In the genomic region with DNA sequence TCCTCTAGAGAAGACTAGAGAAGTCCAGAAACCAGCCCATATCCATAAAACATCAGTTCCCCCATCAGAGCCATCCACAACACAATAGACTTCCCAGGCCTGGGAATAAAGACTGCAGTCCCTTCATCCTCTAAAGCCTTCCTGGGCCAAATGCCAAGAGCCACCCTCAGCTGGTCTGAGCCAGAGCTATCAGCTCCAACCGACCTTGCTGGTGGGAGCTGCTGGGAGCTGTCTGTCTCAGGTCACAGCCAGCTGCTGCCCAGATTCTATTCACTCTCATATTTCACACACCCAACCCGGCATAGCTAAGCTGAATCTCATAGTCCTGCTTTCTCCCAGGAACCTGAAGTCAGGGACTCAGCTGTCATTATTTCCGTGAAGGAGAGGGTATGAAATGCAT, we compare ENCODE assay signal across 10 cellular contexts. TPM values are rescaled to one million over a fixed set of nuclear protein-coding genes. Genes with fewer than 3 reads are reported as not detected.
DNase-seq lines count a peak whose midpoint lies in the region; ATAC-seq and TF ChIP-seq lines count a peak whose summit lies in the region.
"Had no signal": no experiment of that assay in that cellular context is flagged by ENCODE, and none has a peak within 500 bp of the region (broad histone marks: within the 10 kb centered on the region; RNA-seq: fewer than 3 reads in every experiment).

No MANE protein-coding gene starts in this region.

- H3K27ac ChIP-seq in psoas muscle (peak overlapping the region; percentile 84), left lung (no peak overlapping the region)

- WGBS in psoas muscle, 3 donors, result 15 to 20% (median 18%) methylated on average over 3 of the region's 3 CpGs

- ATAC-seq in psoas muscle, result peak; percentile 88 to 96 (median 91)
- ATAC-seq in stimulated activated naive CD8-positive, alpha-beta T cell treated with anti-CD3 and anti-CD28 coated beads, Interleukin-15, Interleukin-2, amounts not matched to agents 100 U/mL and 50 U/mL, for 24 hours, result no peak
- ATAC-seq in left lung, result no peak
- ATAC-seq in GM21515 (IDR thresholded peaks at IDR 0.05; ENCODE audit: unreplicated experiment), result no peak
- no peak for ATAC-seq in HG03442 (IDR thresholded peaks at IDR 0.05; ENCODE audit: unreplicated experiment)

- H3K9me3 ChIP-seq in HAP-1 (no peaks in the 10 kb centered on the region), psoas muscle (no peaks in the 10 kb centered on the region), left lung (no peaks in the 10 kb centered on the region)

- no peak for TF ChIP-seq CTCF in fibroblast of pulmonary artery (IDR thresholded peaks at IDR 0.05; ENCODE audit: low read length, missing control alignments)
- TF ChIP-seq CTCF in psoas muscle (IDR thresholded peaks at IDR 0.05), result no peak
- no peak for TF ChIP-seq CTCF in left lung (IDR thresholded peaks at IDR 0.05)

- peaks cover 9% of the 10 kb centered on the region for H3K4me1 ChIP-seq in HAP-1
- H3K4me1 ChIP-seq in psoas muscle, result peaks cover 20% of the 10 kb centered on the region
- H3K4me1 ChIP-seq in left lung, result no peaks in the 10 kb centered on the region

- H3K36me3 ChIP-seq in HAP-1 (replicated peaks) (no peaks in the 10 kb centered on the region), psoas muscle (ENCODE audit: insufficient read depth in 1 of 2, low read depth in 1 of 2) (no peaks in the 10 kb centered on the region), left lung (no peaks in the 10 kb centered on the region)

- intact Hi-C loops in psoas muscle (cut with DNase I) (no loop called here), left lung (cut with DNase I) (no loop called here)

- in situ Hi-C loops in HAP-1 (cut with MboI; ENCODE audit: low sequenced_read_pairs), result no loop called here

- no peak overlapping the region for H3K4me3 ChIP-seq in HAP-1
- no peak overlapping the region for H3K4me3 ChIP-seq in fibroblast of pulmonary artery (replicated peaks; ENCODE audit: low read depth, low read length)
- peak overlapping the region; percentile 37 for H3K4me3 ChIP-seq in psoas muscle
- H3K4me3 ChIP-seq in left lung, result no peak overlapping the region

- DNase-seq in HAP-1 (ENCODE audit: low spot score in 2 of 2) (peak; percentile 77 to 93), NCI-H524 treated with DMSO at 0.1 percent for 48 hours (lab: John Stamatoyannopoulos, UW) (peak; percentile 86), fibroblast of pulmonary artery (ENCODE audit: low read depth) (peak; percentile 73), psoas muscle (peak; percentile 43 to 86), left lung (no peak)
- no peak for DNase-seq in stimulated activated naive CD8-positive, alpha-beta T cell treated with anti-CD3 and anti-CD28 coated beads, Interleukin-15, Interleukin-2, amounts not matched to agents 100 U/mL and 50 U/mL, for 24 hours
- DNase-seq: activated CD4-positive, alpha-beta T cell treated with anti-CD3 and anti-CD28 coated beads, Interleukin-2, amount 50 U/mL, for 48 hours; mesendoderm had no signal

- H3K27me3 ChIP-seq in HAP-1 (ENCODE audit: low read depth) (no peaks in the 10 kb centered on the region), psoas muscle (ENCODE audit: insufficient read depth in 3 of 3, low read length in 2 of 3) (no peaks in the 10 kb centered on the region), left lung (no peaks in the 10 kb centered on the region)

RNA-seq across cellular contexts. Expression of a gene that starts 10.9 kb away (rescaled TPM):
- total RNA-seq in psoas muscle, result 10 to 100 TPM; 15.7 to 24.6 (median 21.2) TPM
- polyA plus RNA-seq in psoas muscle, result 10 to 100 TPM in 2 of 3 donors, 1 to 10 TPM in 1; 7.8 to 16.4 (median 15.1) TPM
- total RNA-seq in left lung, result 10 to 100 TPM; 24.1 TPM

RNA-seq across cellular contexts. Expression of a gene that starts 34.0 kb away (rescaled TPM):
- total RNA-seq in psoas muscle (10 to 100 TPM in 3 of 4 donors, 1 to 10 TPM in 1; 7.3 to 20.9 (median 14.5) TPM), left lung (10 to 100 TPM; 11.6 to 12.6 TPM)
- polyA plus RNA-seq in psoas muscle, result 10 to 100 TPM in 1 of 3 donors, 1 to 10 TPM in 2; 2.3 to 10.3 (median 8.7) TPM

RNA-seq across cellular contexts. Expression of a gene that starts 54.8 kb away (rescaled TPM):
- total RNA-seq in psoas muscle (100 to 1,000 TPM in 2 of 4 donors, 10 to 100 TPM in 2; 62.4 to 157 (median 105) TPM), left lung (100 to 1,000 TPM; 199 to 221 TPM)
- polyA plus RNA-seq in psoas muscle, result 100 to 1,000 TPM; 149 to 217 (median 199) TPM

Comparison
In these comparisons a context has a peak if more than half of its experiments do, and no peak if none do; other contexts are left out.
1. DNase-seq: peak in HAP-1 (2 of 2), NCI-H524 treated with DMSO at 0.1 percent for 48 hours (single experiment), fibroblast of pulmonary artery (single experiment) and psoas muscle (2 of 2); none in stimulated activated naive CD8-positive, alpha-beta T cell treated with anti-CD3 and anti-CD28 coated beads, Interleukin-15, Interleukin-2, amounts not matched to agents 100 U/mL and 50 U/mL, for 24 hours (single experiment) and left lung (0 of 2).
2. ATAC-seq: peak in psoas muscle (4 of 4); none in stimulated activated naive CD8-positive, alpha-beta T cell treated with anti-CD3 and anti-CD28 coated beads, Interleukin-15, Interleukin-2, amounts not matched to agents 100 U/mL and 50 U/mL, for 24 hours (single experiment), left lung (single experiment), GM21515 (single experiment) and HG03442 (single experiment).